23 cellular contexts compared by ENCODE assay signal in the genomic region with DNA sequence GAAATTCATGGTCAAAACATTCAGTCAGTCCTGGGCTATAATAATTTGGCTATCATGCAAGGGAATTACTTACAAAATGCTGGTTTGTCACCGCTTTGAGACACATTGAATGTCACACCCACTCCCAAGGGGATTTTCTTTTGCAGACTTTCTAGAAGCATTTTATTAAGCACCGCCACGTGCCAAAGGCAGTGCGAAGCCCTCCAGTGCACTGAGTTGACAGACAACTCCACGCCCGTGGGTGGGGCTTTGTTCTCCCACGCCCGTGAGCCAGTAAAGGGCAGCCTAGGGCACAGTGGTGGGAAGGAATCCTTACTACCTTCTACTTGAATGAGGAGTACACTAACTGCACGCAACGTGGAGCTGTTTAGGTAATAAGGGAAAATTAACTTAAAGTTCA.
"Had no signal": no experiment of that assay in that cellular context is flagged by ENCODE, and none has a peak within 500 bp of the region (broad histone marks: within the 10 kb centered on the region; RNA-seq: fewer than 3 reads in every experiment).

No MANE protein-coding gene starts in this region.

- H3K4me3 ChIP-seq: coronary artery, dorsolateral prefrontal cortex, esophagus squamous epithelium had no signal

- H3K36me3 ChIP-seq: brain microvascular endothelial cell, esophagus squamous epithelium had no signal

- H3K9me3 ChIP-seq: esophagus squamous epithelium had no signal

- H3K27ac ChIP-seq: brain microvascular endothelial cell, coronary artery, dorsolateral prefrontal cortex, esophagus squamous epithelium had no signal

- H3K27me3 ChIP-seq: brain microvascular endothelial cell, dorsolateral prefrontal cortex, esophagus squamous epithelium had no signal

- DNase-seq: activated CD4-positive, alpha-beta memory T cell treated with anti-CD3 and anti-CD28 coated beads, Interleukin-2, amount 10 ng/mL, durations not matched to agents 7 days and 5 days; activated CD4-positive, alpha-beta T cell treated with anti-CD3 and anti-CD28 coated beads for 1 hour; activated CD4-positive, alpha-beta T cell treated with anti-CD3 and anti-CD28 coated beads for 4 hours; activated CD4-positive, alpha-beta T cell treated with anti-CD3 and anti-CD28 coated beads, Interleukin-2, amount 10 ng/mL, durations not matched to agents 7 days and 5 days; activated CD4-positive, alpha-beta T cell treated with anti-CD3 and anti-CD28 coated beads, Interleukin-2, amount 50 U/mL, for 4 hours; activated CD8-positive, alpha-beta memory T cell treated with anti-CD3 and anti-CD28 coated beads, Interleukin-2, amount 50 U/mL, for 48 hours; activated effector memory CD4-positive, alpha-beta T cell treated with Interleukin-2 at 50 U/mL for 16 hours; activated gamma-delta T cell treated with Interleukin-2 at 50 U/mL for 16 hours; activated naive CD4-positive, alpha-beta T cell treated with anti-CD3 and anti-CD28 coated beads, Interleukin-2, amount 50 U/mL, for 16 hours; activated naive CD4-positive, alpha-beta T cell treated with Interleukin-2 at 50 U/mL for 16 hours; activated T-cell treated with anti-CD3 and anti-CD28 coated beads for 4 hours; activated T-cell treated with anti-CD3 and anti-CD28 coated beads, Interleukin-2, amount 50 U/mL, for 24 hours; amniotic stem cell; anterior cingulate cortex; brain microvascular endothelial cell; dorsolateral prefrontal cortex; effector memory CD4-positive, alpha-beta T cell; erythroblast; esophagus squamous epithelium; foreskin fibroblast; head of caudate nucleus; T-helper 2 cell had no signal
